Comparison of ENCODE assay signal across 9 cellular contexts in genomic region chr11:28146123-28146751, GRCh38. TPM values are rescaled to one million over a fixed set of nuclear protein-coding genes. Genes with fewer than 3 reads are reported as not detected.
DNase-seq lines count a peak whose midpoint lies in the region; ATAC-seq and TF ChIP-seq lines count a peak whose summit lies in the region.
"Had no signal": no experiment of that assay in that cellular context is flagged by ENCODE, and none has a peak within 500 bp of the region (broad histone marks: within the 10 kb centered on the region; RNA-seq: fewer than 3 reads in every experiment).

No MANE protein-coding gene starts in this region.

- in situ Hi-C loops in ACHN (cut with HindIII; ENCODE audit: low pct_ligation_motif_present, low pct_unique_long_range_greater_than_20kb, low sequenced_read_pairs) = no loop called here

- H3K9me3 ChIP-seq in adrenal gland (replicated peaks in 1 of 3) (no peaks in the 10 kb centered on the region), hepatocyte (ENCODE audit: low read depth) (no peaks in the 10 kb centered on the region), ovary (no peaks in the 10 kb centered on the region)

- no peaks in the 10 kb centered on the region for H3K9me2 ChIP-seq in hepatocyte (replicated peaks; ENCODE audit: insufficient read depth)

- H3K4me1 ChIP-seq in adrenal gland (replicated peaks in 1 of 2) = peaks cover 0 to 11% of the 10 kb centered on the region in 2 donors
- H3K4me1 ChIP-seq in hepatocyte (ENCODE audit: insufficient read depth) = no peaks in the 10 kb centered on the region
- no peaks in the 10 kb centered on the region for H3K4me1 ChIP-seq in ovary (ENCODE audit: insufficient read depth)

- no peak overlapping the region for H3K4me2 ChIP-seq in hepatocyte

- peak; percentile 80 for DNase-seq in ACHN
- DNase-seq in HS-5 (ENCODE audit: low read depth) = peak; percentile 88
- DNase-seq in adrenal gland = peak in 5 of 7 donors; percentile 34 to 56 (median 48)
- peak; percentile 12 for DNase-seq in hepatocyte (ENCODE audit: low spot score)
- DNase-seq in hypothalamus (lab: John Stamatoyannopoulos, UW) = no peak
- DNase-seq in ovary = no peak
- DNase-seq in activated CD4-positive, CD25-positive, alpha-beta regulatory T cell (lab: John Stamatoyannopoulos, UW) = no peak
- DNase-seq: NCI-H146 had no signal

- H2AFZ ChIP-seq in hepatocyte = no peak overlapping the region

- ATAC-seq in GM18867 (IDR thresholded peaks at IDR 0.05; ENCODE audit: unreplicated experiment) = no peak

- no peaks in the 10 kb centered on the region for H3K79me2 ChIP-seq in hepatocyte

- H4K20me1 ChIP-seq in hepatocyte (ENCODE audit: insufficient read depth, poor library complexity, severe bottlenecking) = no peaks in the 10 kb centered on the region

- TF ChIP-seq EP300 in ovary (IDR thresholded peaks at IDR 0.05) = no peak

- H3K27me3 ChIP-seq in adrenal gland (no peaks in the 10 kb centered on the region), hepatocyte (no peaks in the 10 kb centered on the region), ovary (no peaks in the 10 kb centered on the region)

- H3K36me3 ChIP-seq in adrenal gland (replicated peaks in 1 of 2) (no peaks in the 10 kb centered on the region), hepatocyte (replicated peaks; ENCODE audit: insufficient read depth, low read depth) (no peaks in the 10 kb centered on the region), ovary (no peaks in the 10 kb centered on the region)

- 19 to 44% (median 34%) methylated on average over 2 of the region's 2 CpGs for WGBS in adrenal gland, 4 donors
- WGBS in hepatocyte (ENCODE audit: low lambda C conversion rate, missing lambda C conversion rate) = 65% methylated on average over 2 of the region's 2 CpGs
- WGBS in ovary, 3 donors = 53 to 79% (median 65%) methylated on average over 2 of the region's 2 CpGs

- intact Hi-C loops in adrenal gland (cut with DNase I) (no loop called here), ovary (cut with DNase I) (no loop called here)

- TF ChIP-seq POLR2A in adrenal gland (IDR thresholded peaks at IDR 0.05) (no peak), ovary (IDR thresholded peaks at IDR 0.05) (no peak)

- TF ChIP-seq CTCF in adrenal gland (IDR thresholded peaks at IDR 0.05) = no peak
- TF ChIP-seq CTCF in hepatocyte (IDR thresholded peaks at IDR 0.05; ENCODE audit: poor library complexity) = no peak
- no peak for TF ChIP-seq CTCF in ovary (IDR thresholded peaks at IDR 0.05)

- H3K4me3 ChIP-seq in adrenal gland = no peak overlapping the region
- H3K4me3 ChIP-seq in hepatocyte = no peak overlapping the region
- H3K4me3 ChIP-seq in ovary = no peak overlapping the region

- peak overlapping the region in 2 of 5 donors; percentile 12 to 29 for H3K27ac ChIP-seq in adrenal gland
- H3K27ac ChIP-seq in hepatocyte = no peak overlapping the region
- no peak overlapping the region for H3K27ac ChIP-seq in ovary

RNA-seq across cellular contexts. Expression of gene METTL15, which starts 38.0 kb away (rescaled TPM):
- total RNA-seq in adrenal gland (10 to 100 TPM in 7 of 8 donors, 1 to 10 TPM in 1; 9.9 to 45.5 (median 19.0) TPM), hepatocyte (20.3 and 23.2 TPM in 2 replicates), ovary (10 to 100 TPM; 10.1 to 14.9 (median 11.8) TPM)
- polyA plus RNA-seq in adrenal gland (10 to 100 TPM in 1 of 3 donors, 1 to 10 TPM in 2; 7.4 to 12.9 (median 7.8) TPM), hepatocyte (9.3 and 10.6 TPM in 2 replicates), ovary (1 to 10 TPM; 4.1 to 7.1 TPM)

RNA-seq across cellular contexts. Expression of gene KIF18A, which starts 38.3 kb away (rescaled TPM):
- total RNA-seq in adrenal gland (1 to 10 TPM in 1 of 8 donors, under 1 TPM in 6, not detected in 1; 0.13 to 1.0 (median 0.61) TPM), hepatocyte (6.3 and 7.1 TPM in 2 replicates), ovary (under 1 TPM in 6 of 7 donors, not detected in 1; 0.33 to 0.72 (median 0.43) TPM)
- polyA plus RNA-seq in adrenal gland (under 1 TPM in 2 of 3 donors, not detected in 1; 0.13 to 0.53 TPM), hepatocyte (3.2 and 5.4 TPM in 2 replicates), ovary (under 1 TPM; 0.28 to 0.37 TPM)

Comparison
In these comparisons a context has a peak if more than half of its experiments do, and no peak if none do; other contexts are left out.
1. DNase-seq: peak in ACHN (single experiment), HS-5 (single experiment), adrenal gland (5 of 7) and hepatocyte (single experiment); none in hypothalamus (0 of 51), ovary (0 of 5) and activated CD4-positive, CD25-positive, alpha-beta regulatory T cell (0 of 4).